26 cellular contexts compared by ENCODE assay signal in the genomic region with DNA sequence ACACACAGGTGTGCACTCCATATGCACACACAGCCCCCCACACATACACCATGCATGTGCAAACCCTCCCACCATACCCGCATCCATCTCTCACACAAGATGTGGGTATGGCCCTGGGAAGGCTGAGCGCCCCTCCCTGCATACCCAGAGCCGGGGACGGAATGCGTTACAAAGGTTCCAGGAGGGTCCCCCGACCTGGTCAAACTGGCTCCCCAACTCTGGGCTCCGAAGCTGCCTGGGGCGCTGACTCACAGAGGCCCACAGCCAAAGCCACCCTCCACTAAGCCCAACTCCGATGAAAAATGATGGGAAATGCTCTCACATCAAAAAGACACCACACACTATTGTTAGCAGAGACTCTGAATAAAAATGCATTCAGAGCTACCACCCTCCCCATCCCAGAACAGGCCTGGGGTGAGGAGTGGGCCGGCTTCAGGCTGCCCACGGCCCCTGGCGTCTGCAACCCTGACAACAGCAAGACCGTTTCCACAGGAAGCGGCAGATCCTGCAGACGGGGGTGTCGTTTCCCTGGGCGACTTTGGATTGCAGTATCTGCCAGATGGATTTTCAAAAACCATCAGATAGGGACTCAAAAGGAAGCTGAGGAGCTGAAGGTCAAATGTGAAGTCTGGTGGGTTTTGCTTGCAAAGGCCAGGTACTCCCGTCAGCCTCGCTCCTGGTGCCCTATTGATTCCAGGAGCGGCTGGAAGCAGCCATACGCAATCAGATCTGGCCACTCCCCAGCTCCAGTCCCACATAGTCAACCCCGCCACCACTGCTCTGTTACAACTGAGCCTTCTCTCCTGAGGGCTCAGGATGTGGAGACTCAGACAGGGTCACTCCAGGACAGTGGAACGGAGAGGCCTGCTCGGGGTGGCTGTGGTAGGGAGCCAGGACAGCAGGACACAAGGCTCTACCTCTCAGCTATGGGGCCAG. TPM values are rescaled to one million over a fixed set of nuclear protein-coding genes. Genes with fewer than 3 reads are reported as not detected.
DNase-seq lines count a peak whose midpoint lies in the region; ATAC-seq, FAIRE-seq and TF ChIP-seq lines count a peak whose summit lies in the region.
"Had no signal": no experiment of that assay in that cellular context is flagged by ENCODE, and none has a peak within 500 bp of the region (broad histone marks: within the 10 kb centered on the region; RNA-seq: fewer than 3 reads in every experiment).

No MANE protein-coding gene starts in this region.

- no peaks in the 10 kb centered on the region for H3K79me2 ChIP-seq in PC-3 (ENCODE audit: low read length)
- H3K79me2 ChIP-seq in endothelial cell of umbilical vein (ENCODE audit: control insufficient read depth, insufficient read depth, low read length), result no peaks in the 10 kb centered on the region

- H3K4me2 ChIP-seq in PC-3 (ENCODE audit: low read length), result peak overlapping the region; percentile 31
- no peak overlapping the region for H3K4me2 ChIP-seq in endothelial cell of umbilical vein (ENCODE audit: insufficient read depth, low read length)
- H3K4me2 ChIP-seq: BLaER1 treated with 17β-estradiol and CSF1 and Interleukin-3, amounts not matched to agents 10 nM and 100 nM had no signal

- 87 to 90% methylated on average over 19 of the region's 24 CpGs for WGBS in mesodermal cell (ENCODE audit: insufficient coverage in 2 of 2), 2 experiments

- no peak for TF ChIP-seq POLR2A in endothelial cell of umbilical vein (IDR thresholded peaks at IDR 0.05; ENCODE audit: low read depth, low read length)

- no peaks in the 10 kb centered on the region for H3K9me3 ChIP-seq in PC-3 (ENCODE audit: low read length)
- H3K9me3 ChIP-seq in endothelial cell of umbilical vein (replicated peaks; ENCODE audit: control insufficient read depth, insufficient read depth, low read length), result no peaks in the 10 kb centered on the region
- H3K9me3 ChIP-seq in mesodermal cell (ENCODE audit: control insufficient read depth, low read length), result no peaks in the 10 kb centered on the region
- H3K9me3 ChIP-seq: BLaER1 treated with 17β-estradiol and CSF1 and Interleukin-3, amounts not matched to agents 10 nM and 100 nM; vagina had no signal

- intact Hi-C loops in PC-3 (cut with micrococcal nuclease) (no loop called here), endothelial cell of umbilical vein (cut with micrococcal nuclease) (no loop called here)

- no peaks in the 10 kb centered on the region for H3K9me2 ChIP-seq in PC-3 (replicated peaks; ENCODE audit: low read length)

- H3F3A ChIP-seq in PC-3 (ENCODE audit: low read length, unreplicated experiment), result no peaks in the 10 kb centered on the region

- no peaks in the 10 kb centered on the region for H4K20me1 ChIP-seq in PC-3 (ENCODE audit: low read length)
- H4K20me1 ChIP-seq in endothelial cell of umbilical vein (replicated peaks; ENCODE audit: control insufficient read depth, extremely low read depth, insufficient read depth, low read length), result no peaks in the 10 kb centered on the region

- BruUV-seq in PC-3 (replicated peaks; lab: Mats Ljungman, UMichigan) (no TSS peak), endothelial cell of umbilical vein (replicated peaks; lab: Mats Ljungman, UMichigan) (no TSS peak)

- H3K27ac ChIP-seq in PC-3 (ENCODE audit: low read length), result peak overlapping the region; percentile 39
- H3K27ac ChIP-seq in endothelial cell of umbilical vein (ENCODE audit: insufficient read depth, low read depth, low read length), result no peak overlapping the region
- peak overlapping the region; percentile 36 for H3K27ac ChIP-seq in mesodermal cell (ENCODE audit: low read depth, low read length, severe bottlenecking)
- H3K27ac ChIP-seq: BLaER1 treated with 17β-estradiol and CSF1 and Interleukin-3, amounts not matched to agents 10 nM and 100 nM; HL-60; vagina; VCaP had no signal

- H3K36me3 ChIP-seq in PC-3 (ENCODE audit: low read depth, low read length) (no peaks in the 10 kb centered on the region), endothelial cell of umbilical vein (ENCODE audit: control insufficient read depth in 2 of 2, extremely low read depth in 1 of 2, insufficient read depth in 2 of 2, low read length in 2 of 2) (peaks cover 0 to under 1% of the 10 kb centered on the region in 2 experiments), mesodermal cell (ENCODE audit: control insufficient read depth, insufficient read depth, low read length) (peaks cover 16% of the 10 kb centered on the region)

- peak; percentile 55 for DNase-seq in Ammon's horn (ENCODE audit: low spot score)
- DNase-seq in PC-3, result peak; percentile 45
- peak; percentile 47 for DNase-seq in endothelial cell of umbilical vein (ENCODE audit: low read depth, low spot score)
- no peak for DNase-seq in NCI-H1048 (lab: John Stamatoyannopoulos, UW)
- no peak for DNase-seq in NCI-H2107 (lab: John Stamatoyannopoulos, UW)
- no peak for DNase-seq in activated CD4-positive, alpha-beta T cell treated with anti-CD3 and anti-CD28 coated beads for 1 hour
- DNase-seq: activated CD8-positive, alpha-beta memory T cell treated with anti-CD3 and anti-CD28 coated beads, Interleukin-2, amount 50 U/mL, for 4 hours; activated effector memory CD4-positive, alpha-beta T cell treated with Interleukin-2 at 50 U/mL for 16 hours; activated naive CD8-positive, alpha-beta T cell treated with anti-CD3 and anti-CD28 coated beads, Interleukin-2, amount 50 U/mL, for 24 hours; EL; GOT3; hippocampal formation; IMR-90; mammary epithelial cell; naive B cell; NCI-H1105; NCI-H2029 treated with DMSO at 0.1 percent for 48 hours; NCI-H446 treated with DMSO at 0.1 percent for 48 hours; T-helper 2 cell had no signal

- no peak overlapping the region for H3K9ac ChIP-seq in PC-3 (ENCODE audit: low read length)
- H3K9ac ChIP-seq in endothelial cell of umbilical vein (replicated peaks; ENCODE audit: extremely low read depth, insufficient read depth, low read length), result no peak overlapping the region
- H3K9ac ChIP-seq: BLaER1 treated with 17β-estradiol and CSF1 and Interleukin-3, amounts not matched to agents 10 nM and 100 nM had no signal

- FAIRE-seq in endothelial cell of umbilical vein (lab: Jason Lieb, UNC), result peak; percentile 59
- FAIRE-seq: colon had no signal

- CTCF ChIA-PET in PC-3 (lab: Charles Lee) (no interaction called here), endothelial cell of umbilical vein (lab: Charles Lee) (interaction anchor here (0.7 to 1.5 kb wide), 2 partner anchors 34 to 77 kb away, joined by 3 to 5 read pairs; no protein-coding TSS in a partner anchor)

- TF ChIP-seq CTCF in PC-3 (conservative IDR thresholded peaks at IDR 0.05; ENCODE audit: low read depth, low read length) (no peak), endothelial cell of umbilical vein (IDR thresholded peaks at IDR 0.05; ENCODE audit: extremely low read depth in 1 of 2, insufficient read depth in 1 of 2, low read depth in 1 of 2, low read length in 2 of 2) (no peak)

- POLR2A ChIA-PET in PC-3 (lab: Charles Lee; ENCODE audit: unreplicated experiment), result no interaction called here
- POLR2A ChIA-PET in endothelial cell of umbilical vein (lab: Charles Lee), result no interaction called here

- dilution Hi-C loops in endothelial cell of umbilical vein (cut with MboI; ENCODE audit: extremely low pct_ligation_motif_present, low sequenced_read_pairs), result no loop called here

- no peaks in the 10 kb centered on the region for H3K27me3 ChIP-seq in PC-3 (ENCODE audit: low read length)
- no peaks in the 10 kb centered on the region for H3K27me3 ChIP-seq in endothelial cell of umbilical vein (ENCODE audit: control insufficient read depth in 2 of 2, insufficient read depth in 2 of 2, low read length in 2 of 2)
- H3K27me3 ChIP-seq: BLaER1 treated with 17β-estradiol and CSF1 and Interleukin-3, amounts not matched to agents 10 nM and 100 nM; vagina had no signal

- H2AFZ ChIP-seq in PC-3 (ENCODE audit: low read length) (no peak overlapping the region), endothelial cell of umbilical vein (ENCODE audit: low read depth, low read length) (no peak overlapping the region)

- no peak overlapping the region for H3K4me3 ChIP-seq in PC-3 (ENCODE audit: low read length)
- H3K4me3 ChIP-seq in endothelial cell of umbilical vein (replicated peaks in 1 of 3; ENCODE audit: insufficient read depth in 1 of 3, low read depth in 1 of 3, low read length in 3 of 3), result no peak overlapping the region
- H3K4me3 ChIP-seq in mesodermal cell (ENCODE audit: extremely low read depth, insufficient read depth, low read length, poor library complexity, severe bottlenecking), result no peak overlapping the region
- H3K4me3 ChIP-seq: BLaER1 treated with 17β-estradiol and CSF1 and Interleukin-3, amounts not matched to agents 10 nM and 100 nM; vagina had no signal

- ATAC-seq in PC-3, result no peak
- ATAC-seq in GM21717 (IDR thresholded peaks at IDR 0.05; ENCODE audit: unreplicated experiment), result no peak
- ATAC-seq: activated naive CD8-positive, alpha-beta T cell treated with anti-CD3 and anti-CD28 coated beads, Interleukin-2, amount 50 U/mL, for 24 hours had no signal

- no peaks in the 10 kb centered on the region for H3K9me1 ChIP-seq in endothelial cell of umbilical vein (replicated peaks; ENCODE audit: control insufficient read depth, extremely low read depth, insufficient read depth, low read length)

- H3K4me1 ChIP-seq in PC-3 (ENCODE audit: insufficient read depth, low read length), result peaks cover 9% of the 10 kb centered on the region
- H3K4me1 ChIP-seq in endothelial cell of umbilical vein (ENCODE audit: control insufficient read depth, extremely low read depth, insufficient read depth, low read length), result peaks cover 10% of the 10 kb centered on the region
- no peaks in the 10 kb centered on the region for H3K4me1 ChIP-seq in mesodermal cell (ENCODE audit: control insufficient read depth, insufficient read depth, low read length, poor library complexity, severe bottlenecking)
- H3K4me1 ChIP-seq: BLaER1 treated with 17β-estradiol and CSF1 and Interleukin-3, amounts not matched to agents 10 nM and 100 nM; vagina had no signal

TF ChIP-seq in endothelial cell of umbilical vein, 7 proteins besides CTCF, POLR2A, EP300 and RAD21 (continues in another document):
- TF ChIP-seq JUN (IDR thresholded peaks at IDR 0.05; ENCODE audit: borderline replicate concordance, insufficient read depth, insufficient read length, low read depth) (no peak), MYC (IDR thresholded peaks at IDR 0.05; ENCODE audit: low read depth, low read length) (no peak)

RNA-seq across cellular contexts. Expression of gene PEPD, which starts 14.3 kb away (rescaled TPM):
- total RNA-seq in PC-3 (2014; rRNA removed) (53.4 and 59.0 TPM in 2 replicates), endothelial cell of umbilical vein (62.7 and 73.7 TPM in 2 replicates)
- 126 and 157 TPM in 2 replicates for polyA plus RNA-seq in endothelial cell of umbilical vein
- 84.1 and 101 TPM in 2 replicates for polyA plus RNA-seq in endothelial cell of umbilical vein (2011; cell fraction: cytosol; rRNA removed)
- polyA plus RNA-seq in endothelial cell of umbilical vein (2011; cell fraction: nucleus; rRNA removed), result 44.1 and 62.2 TPM in 2 replicates
- 93.6 and 98.5 TPM in 2 replicates for polyA plus RNA-seq in endothelial cell of umbilical vein (2012)
- 68.6 and 70.7 TPM in 2 replicates for polyA minus RNA-seq in endothelial cell of umbilical vein
- 28.8 TPM for polyA minus RNA-seq in endothelial cell of umbilical vein (2011; cell fraction: cytosol; rRNA and poly(A)+ RNA removed)
- 19.0 and 27.1 TPM in 2 replicates for polyA minus RNA-seq in endothelial cell of umbilical vein (2011; cell fraction: nucleus; rRNA and poly(A)+ RNA removed)
- 49.9 TPM for polyA plus RNA-seq in mesodermal cell (2013, experiment 1 of 2)
- polyA plus RNA-seq in mesodermal cell (2013, experiment 2 of 2), result 56.9 TPM

Comparison
In these comparisons a context has a peak if more than half of its experiments do, and no peak if none do; other contexts are left out.
1. DNase-seq: peak in Ammon's horn (single experiment), PC-3 (single experiment) and endothelial cell of umbilical vein (single experiment); none in NCI-H1048 (single experiment), NCI-H2107 (single experiment) and activated CD4-positive, alpha-beta T cell treated with anti-CD3 and anti-CD28 coated beads for 1 hour (single experiment).